9 cellular contexts compared by ENCODE assay signal in the genomic region with DNA sequence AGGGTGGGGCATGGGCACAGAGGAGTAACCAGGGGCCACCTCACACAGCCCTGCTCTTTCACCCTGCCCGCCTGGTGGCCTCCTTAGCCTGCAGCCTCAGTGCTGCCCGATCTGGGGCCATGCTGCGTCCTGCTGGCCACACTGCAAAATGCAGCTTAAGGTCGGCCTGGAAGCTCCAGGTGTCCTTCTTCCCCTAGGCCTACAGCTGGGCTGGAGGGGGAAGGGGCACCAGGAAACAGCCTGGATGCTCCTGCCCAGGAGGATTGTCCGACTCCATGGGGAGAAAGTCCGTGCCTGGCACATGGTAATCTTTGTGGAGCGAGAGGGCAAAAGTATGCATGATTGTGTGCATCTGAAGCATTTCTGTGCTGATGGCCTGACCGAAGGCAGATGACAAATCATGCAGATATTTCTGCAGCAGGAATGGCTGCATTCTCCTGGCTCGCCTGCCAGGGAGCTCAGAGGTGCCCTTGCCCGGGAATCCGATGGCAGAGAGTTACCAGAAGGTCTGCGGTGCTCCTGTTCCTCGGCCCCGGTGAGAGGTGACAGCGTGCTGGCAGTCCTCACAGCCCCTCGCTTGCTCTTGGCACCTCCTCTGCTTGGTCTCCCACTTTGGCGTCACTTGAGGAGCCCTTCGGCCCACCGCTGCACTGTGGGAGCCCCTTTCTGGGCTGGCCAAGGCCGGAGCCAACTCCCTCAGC. TPM values are rescaled to one million over a fixed set of nuclear protein-coding genes. Genes with fewer than 3 reads are reported as not detected.
A peak's percentile ranks its signal among the peaks of the same experiment; 100 is the strongest.
DNase-seq lines count a peak whose midpoint lies in the region; ATAC-seq, FAIRE-seq and TF ChIP-seq lines count a peak whose summit lies in the region.
"Had no signal": no experiment of that assay in that cellular context is flagged by ENCODE, and none has a peak within 500 bp of the region (broad histone marks: within the 10 kb centered on the region; RNA-seq: fewer than 3 reads in every experiment).

No MANE protein-coding gene starts in this region.

- WGBS in small intestine, 3 donors, result 58 to 71% (median 66%) methylated on average over 20 of the region's 20 CpGs

- POLR2A ChIA-PET in AG04450 (lab: Yijun Ruan, JAX), result no interaction called here

- TF ChIP-seq CTCF in AG04450 (IDR thresholded peaks at IDR 0.05; ENCODE audit: low read depth, low read length) (peak; percentile 48), fibroblast of pulmonary artery (IDR thresholded peaks at IDR 0.05; ENCODE audit: low read length, missing control alignments) (peak; percentile 44)

- peaks cover 0 to 4% of the 10 kb centered on the region in 2 donors for H3K4me1 ChIP-seq in small intestine (ENCODE audit: control insufficient read depth in 2 of 2, insufficient read depth in 1 of 2, low read depth in 1 of 2, low read length in 1 of 2)

- DNase-seq in AG04450 (ENCODE audit: low read depth, low spot score) (peak; percentile 8), GM19238 (ENCODE audit: insufficient read length, low spot score) (peak; percentile 39), RPMI7951 (ENCODE audit: low read depth) (peak; percentile 29), fibroblast of pulmonary artery (ENCODE audit: low read depth) (peak; percentile 39), small intestine (peak; percentile 32), anterior cingulate cortex (lab: John Stamatoyannopoulos, UW) (no peak), DMS79 (lab: John Stamatoyannopoulos, UW) (no peak)

- FAIRE-seq in small intestine (lab: Jason Lieb, UNC), result no peak
- FAIRE-seq: endometrium had no signal

- H3K27me3 ChIP-seq in AG04450 (ENCODE audit: control insufficient read depth, insufficient read depth, low read length) (no peaks in the 10 kb centered on the region), small intestine (ENCODE audit: control insufficient read depth in 2 of 2, insufficient read depth in 2 of 2, low read length in 2 of 2) (no peaks in the 10 kb centered on the region)

- ATAC-seq in HG03159 (IDR thresholded peaks at IDR 0.05; ENCODE audit: unreplicated experiment), result no peak

- H3K36me3 ChIP-seq in small intestine (ENCODE audit: control insufficient read depth in 2 of 2, insufficient read depth in 2 of 2, low read length in 2 of 2), result no peaks in the 10 kb centered on the region

- H3K27ac ChIP-seq in AG04450 (ENCODE audit: low read depth, low read length) (no peak overlapping the region), small intestine (ENCODE audit: low read depth in 1 of 2, low read length in 1 of 2) (no peak overlapping the region)

- CTCF ChIA-PET in AG04450 (lab: Charles Lee), result interaction anchor here (0.9 to 1.3 kb wide), 4 partner anchors 9 to 459 kb away, joined by 3 to 5 read pairs (median 3); no protein-coding TSS in a partner anchor

- H3K9me3 ChIP-seq in AG04450 (ENCODE audit: control insufficient read depth, insufficient read depth, low read length) (no peaks in the 10 kb centered on the region), small intestine (ENCODE audit: control insufficient read depth, low read depth) (no peaks in the 10 kb centered on the region)

- H3K4me3 ChIP-seq in AG04450 (ENCODE audit: low read depth, low read length) (no peak overlapping the region), fibroblast of pulmonary artery (replicated peaks; ENCODE audit: low read depth, low read length) (no peak overlapping the region), small intestine (ENCODE audit: low read depth in 1 of 2, low read length in 2 of 2) (no peak overlapping the region)

RNA-seq across cellular contexts. Expression of gene ALPP, which starts 12.8 kb away (rescaled TPM):
- polyA plus RNA-seq in AG04450 (2011; rRNA removed) (not detected in 2 replicates), small intestine (not detected)
- not detected in 2 replicates for polyA minus RNA-seq in AG04450 (2011; rRNA and poly(A)+ RNA removed)
- not detected in 2 replicates for total RNA-seq in RPMI7951 (2014; rRNA removed; shearing (Covaris generic))

RNA-seq across cellular contexts. Expression of gene ALPG, which starts 40.9 kb away (rescaled TPM):
- polyA plus RNA-seq in AG04450 (2011; rRNA removed) (not detected in 2 replicates), small intestine (under 1 TPM in 1 of 3 donors, not detected in 2; 0.01 TPM)
- polyA minus RNA-seq in AG04450 (2011; rRNA and poly(A)+ RNA removed), result not detected in 2 replicates
- not detected in 2 replicates for total RNA-seq in RPMI7951 (2014; rRNA removed; shearing (Covaris generic))

Comparison
In these comparisons a context has a peak if more than half of its experiments do, and no peak if none do; other contexts are left out.
1. DNase-seq: peak in AG04450 (single experiment), GM19238 (single experiment), RPMI7951 (single experiment), fibroblast of pulmonary artery (single experiment) and small intestine (single experiment); none in anterior cingulate cortex (0 of 58) and DMS79 (single experiment).